ENCODE assay signal across 15 cellular contexts in genomic region chr3:12897537-12898289, GRCh38. TPM values are rescaled to one million over a fixed set of nuclear protein-coding genes. Genes with fewer than 3 reads are reported as not detected.
DNase-seq lines count a peak whose midpoint lies in the region; ATAC-seq lines count a peak whose summit lies in the region.
"Had no signal": no experiment of that assay in that cellular context is flagged by ENCODE, and none has a peak within 500 bp of the region (broad histone marks: within the 10 kb centered on the region; RNA-seq: fewer than 3 reads in every experiment).

No MANE protein-coding gene starts in this region.

- H3K27me3 Mint-ChIP-seq in IgD-negative memory B cell, result no peaks in the 10 kb centered on the region
- no peaks in the 10 kb centered on the region for H3K27me3 Mint-ChIP-seq in activated T-helper 17 cell treated with anti-CD3 and anti-CD28 coated beads, Interleukin-2, amount 50 U/mL, for 72 hours
- no peaks in the 10 kb centered on the region for H3K27me3 Mint-ChIP-seq in naive thymus-derived CD8-positive, alpha-beta T cell

- peak; percentile 8 to 57 for DNase-seq in NCI-H2081 (lab: John Stamatoyannopoulos, UW)
- DNase-seq in NCI-H2081 treated with DMSO at 0.1 percent for 48 hours (lab: John Stamatoyannopoulos, UW), result no peak
- DNase-seq in naive thymus-derived CD8-positive, alpha-beta T cell, result no peak
- DNase-seq in foreskin melanocyte, result no peak
- DNase-seq: activated CD4-positive, alpha-beta T cell treated with anti-CD3 and anti-CD28 coated beads for 1 hour; NCI-H1105; occipital lobe; stimulated activated CD4-positive, alpha-beta T cell treated with anti-CD3 and anti-CD28 coated beads, Interleukin-15, amount 100 ng/mL, for 24 hours; upper lobe of left lung had no signal

- POLR2A ChIA-PET in naive thymus-derived CD8-positive, alpha-beta T cell (lab: Charles Lee), result no interaction called here

- no peaks in the 10 kb centered on the region for H3K9me3 Mint-ChIP-seq in IgD-negative memory B cell
- H3K9me3 Mint-ChIP-seq in activated T-helper 17 cell treated with anti-CD3 and anti-CD28 coated beads, Interleukin-2, amount 50 U/mL, for 72 hours, result no peaks in the 10 kb centered on the region
- no peaks in the 10 kb centered on the region for H3K9me3 Mint-ChIP-seq in naive thymus-derived CD8-positive, alpha-beta T cell

- H3K4me3 Mint-ChIP-seq in IgD-negative memory B cell, result peak overlapping the region in 1 of 4 donors; percentile 35
- no peak overlapping the region for H3K4me3 Mint-ChIP-seq in activated T-helper 17 cell treated with anti-CD3 and anti-CD28 coated beads, Interleukin-2, amount 50 U/mL, for 72 hours
- no peak overlapping the region for H3K4me3 Mint-ChIP-seq in naive thymus-derived CD8-positive, alpha-beta T cell

- peaks cover 2% of the 10 kb centered on the region for H3K36me3 Mint-ChIP-seq in IgD-negative memory B cell
- H3K36me3 Mint-ChIP-seq in activated T-helper 17 cell treated with anti-CD3 and anti-CD28 coated beads, Interleukin-2, amount 50 U/mL, for 72 hours (ENCODE audit: low read depth), result peaks cover 38% of the 10 kb centered on the region
- H3K36me3 Mint-ChIP-seq in naive thymus-derived CD8-positive, alpha-beta T cell, result peaks cover 0 to 35% (median 12%) of the 10 kb centered on the region in 3 donors

- ATAC-seq in activated T-helper 17 cell treated with anti-CD3 and anti-CD28 coated beads, Interleukin-2, amount 50 U/mL, for 72 hours (replicated peaks), result peak; percentile 52
- peak in 1 of 2 donors; percentile 42 for ATAC-seq in naive thymus-derived CD8-positive, alpha-beta T cell
- no peak for ATAC-seq in HG03139 (IDR thresholded peaks at IDR 0.05; ENCODE audit: unreplicated experiment)
- no peak for ATAC-seq in GM21447 (IDR thresholded peaks at IDR 0.05; ENCODE audit: unreplicated experiment)
- ATAC-seq: esophagus mucosa, GM12878 had no signal

- peaks cover 11 to 22% (median 19%) of the 10 kb centered on the region in 3 donors for H3K4me1 Mint-ChIP-seq in IgD-negative memory B cell
- H3K4me1 Mint-ChIP-seq in activated T-helper 17 cell treated with anti-CD3 and anti-CD28 coated beads, Interleukin-2, amount 50 U/mL, for 72 hours, result peaks cover 7% of the 10 kb centered on the region
- H3K4me1 Mint-ChIP-seq in naive thymus-derived CD8-positive, alpha-beta T cell, result peaks cover 6 to 11% (median 8%) of the 10 kb centered on the region in 4 donors

- peak overlapping the region in 2 of 3 donors; percentile 61 to 69 for H3K27ac Mint-ChIP-seq in IgD-negative memory B cell
- H3K27ac Mint-ChIP-seq in activated T-helper 17 cell treated with anti-CD3 and anti-CD28 coated beads, Interleukin-2, amount 50 U/mL, for 72 hours, result peak overlapping the region; percentile 61
- H3K27ac Mint-ChIP-seq in naive thymus-derived CD8-positive, alpha-beta T cell, result peak overlapping the region in 9 of 10 donors; percentile 14 to 95 (median 68)

RNA-seq across cellular contexts. Expression of gene RPL32, which starts 56.3 kb away (rescaled TPM):
- polyA plus RNA-seq in IgD-negative memory B cell, result 3,703 TPM
- total RNA-seq in activated T-helper 17 cell treated with anti-CD3 and anti-CD28 coated beads, Interleukin-2, amount 50 U/mL, for 72 hours, result 1,000 to 10,000 TPM; 2,210 to 2,773 TPM
- 1,000 to 10,000 TPM; 4,123 to 4,303 TPM for total RNA-seq in naive thymus-derived CD8-positive, alpha-beta T cell
- 1,000 to 10,000 TPM; 4,376 to 5,220 (median 4,420) TPM for polyA plus RNA-seq in naive thymus-derived CD8-positive, alpha-beta T cell

Comparison
In these comparisons a context has a peak if more than half of its experiments do, and no peak if none do; other contexts are left out.
1. DNase-seq: peak in NCI-H2081 (2 of 2); none in NCI-H2081 treated with DMSO at 0.1 percent for 48 hours (single experiment), naive thymus-derived CD8-positive, alpha-beta T cell (0 of 10) and foreskin melanocyte (single experiment).
2. Peak in every context shown above with its lines, with median percentiles within 50 percentile points of each other: H3K27ac Mint-ChIP-seq.